8 cellular contexts compared by ENCODE assay signal in the genomic region with DNA sequence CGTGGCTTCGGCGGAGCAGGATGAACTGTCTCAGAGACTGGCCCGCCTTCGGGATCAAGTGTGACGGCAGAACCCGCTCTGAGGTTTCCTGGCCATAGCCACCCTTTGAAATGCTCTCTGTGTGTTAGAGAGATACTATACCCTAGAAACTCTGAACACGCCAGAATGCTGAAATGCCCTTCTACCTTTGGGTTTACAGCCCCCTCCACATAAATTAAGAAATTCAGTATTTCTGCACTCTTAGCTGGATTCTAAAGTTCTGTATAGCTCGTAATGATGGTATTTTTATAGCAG. TPM values are rescaled to one million over a fixed set of nuclear protein-coding genes. Genes with fewer than 3 reads are reported as not detected.
DNase-seq lines count a peak whose midpoint lies in the region; ATAC-seq and TF ChIP-seq lines count a peak whose summit lies in the region.

No MANE protein-coding gene starts in this region.

- ATAC-seq in HG02798 (IDR thresholded peaks at IDR 0.05; ENCODE audit: poor library complexity, unreplicated experiment): no peak
- ATAC-seq in HG03460 (IDR thresholded peaks at IDR 0.05; ENCODE audit: unreplicated experiment): no peak

- no peak overlapping the region for H2AFZ ChIP-seq in fibroblast of lung (ENCODE audit: low read length)

- no peak for TF ChIP-seq CTCF in fibroblast of lung (conservative IDR thresholded peaks at IDR 0.05 in 1 of 2, IDR thresholded peaks at IDR 0.05 in 1 of 2; ENCODE audit: low read depth in 1 of 2, low read length in 2 of 2)

- H3K9me3 ChIP-seq in SK-N-MC (ENCODE audit: low read depth, low read length): no peaks in the 10 kb centered on the region
- no peaks in the 10 kb centered on the region for H3K9me3 ChIP-seq in fibroblast of lung (ENCODE audit: control insufficient read depth, insufficient read depth, low read depth, low read length)

- H3K36me3 ChIP-seq in SK-N-MC (ENCODE audit: insufficient read depth, low read length) (no peaks in the 10 kb centered on the region), fibroblast of lung (ENCODE audit: control insufficient read depth, insufficient read depth, low read length) (no peaks in the 10 kb centered on the region), rectal smooth muscle tissue (ENCODE audit: control insufficient read depth, insufficient read depth, low read length) (no peaks in the 10 kb centered on the region)

- peak overlapping the region; percentile 91 for H3K4me2 ChIP-seq in fibroblast of lung (ENCODE audit: extremely low read depth, insufficient read depth, low read length)

- H3K9ac ChIP-seq in SK-N-MC (ENCODE audit: insufficient read length) (peak overlapping the region; percentile 100), fibroblast of lung (ENCODE audit: insufficient read depth, low read length) (peak overlapping the region; percentile 97), rectal smooth muscle tissue (ENCODE audit: low read length) (peak overlapping the region; percentile 96)

- H3K4me1 ChIP-seq in fibroblast of lung (ENCODE audit: control insufficient read depth, extremely low read depth, insufficient read depth, low read length) (peaks cover 2% of the 10 kb centered on the region), rectal smooth muscle tissue (ENCODE audit: control insufficient read depth, insufficient read depth, low read length) (peaks cover 12% of the 10 kb centered on the region)

- peak overlapping the region; percentile 73 for H3K4me3 ChIP-seq in GM08714 (ENCODE audit: low read length)
- H3K4me3 ChIP-seq in SK-N-MC: peak overlapping the region; percentile 100
- peak overlapping the region; percentile 88 to 100 (median 98) for H3K4me3 ChIP-seq in fibroblast of lung (replicated peaks in 1 of 4; ENCODE audit: control extremely low read depth in 1 of 4, insufficient read depth in 1 of 4, low read depth in 3 of 4, low read length in 4 of 4)
- H3K4me3 ChIP-seq in rectal smooth muscle tissue (ENCODE audit: low read length): peak overlapping the region; percentile 81

- no peaks in the 10 kb centered on the region for H3K27me3 ChIP-seq in fibroblast of lung (ENCODE audit: control insufficient read depth, insufficient read depth, low read length)
- H3K27me3 ChIP-seq in rectal smooth muscle tissue (ENCODE audit: control insufficient read depth, insufficient read depth, low read length): no peaks in the 10 kb centered on the region

- no peaks in the 10 kb centered on the region for H4K20me1 ChIP-seq in fibroblast of lung (ENCODE audit: control insufficient read depth, extremely low read depth, insufficient read depth, low read length)

- peaks cover 22% of the 10 kb centered on the region for H3K79me2 ChIP-seq in fibroblast of lung (ENCODE audit: control insufficient read depth, insufficient read depth, low read length)

- DNase-seq in SK-N-MC (ENCODE audit: low read depth, low spot score) (no peak), fibroblast of lung (ENCODE audit: low read depth in 2 of 2) (no peak), pons (ENCODE audit: low spot score) (no peak), GF-D8 (lab: John Stamatoyannopoulos, UW) (no peak)

- H3K27ac ChIP-seq in SK-N-MC: no peak overlapping the region
- H3K27ac ChIP-seq in fibroblast of lung (ENCODE audit: insufficient read depth, low read length): peak overlapping the region; percentile 99
- peak overlapping the region; percentile 93 for H3K27ac ChIP-seq in rectal smooth muscle tissue (ENCODE audit: low read depth, low read length)

RNA-seq across cellular contexts. Expression of gene CHMP1B, which starts 0.8 kb away (rescaled TPM):
- total RNA-seq in fibroblast of lung: 45.7 and 49.7 TPM in 2 replicates
- polyA plus RNA-seq in fibroblast of lung: 26.3 and 26.5 TPM in 2 replicates
- 23.4 and 25.1 TPM in 2 replicates for polyA plus RNA-seq in fibroblast of lung (2012)
- 14.8 and 17.4 TPM in 2 replicates for polyA minus RNA-seq in fibroblast of lung (ENCODE audit: low replicate concordance)

RNA-seq across cellular contexts. Expression of gene MPPE1, which starts 56.1 kb away (rescaled TPM):
- total RNA-seq in fibroblast of lung: 29.7 and 32.1 TPM in 2 replicates
- polyA plus RNA-seq in fibroblast of lung: 16.5 and 23.3 TPM in 2 replicates
- polyA plus RNA-seq in fibroblast of lung (2012): 15.1 and 19.0 TPM in 2 replicates
- polyA minus RNA-seq in fibroblast of lung (ENCODE audit: low replicate concordance): 2.5 and 18.7 TPM in 2 replicates
